Comparison of ENCODE assay signal across 8 cellular contexts in genomic region chr4:128782076-128782715, GRCh38. TPM values are rescaled to one million over a fixed set of nuclear protein-coding genes. Genes with fewer than 3 reads are reported as not detected.
DNase-seq lines count a peak whose midpoint lies in the region; FAIRE-seq and TF ChIP-seq lines count a peak whose summit lies in the region.

No MANE protein-coding gene starts in this region.

- no peaks in the 10 kb centered on the region for H3F3A ChIP-seq in DOHH2 (ENCODE audit: control insufficient read depth, insufficient read depth)

- H3K4me2 ChIP-seq in DOHH2 (ENCODE audit: low read length) = no peak overlapping the region

- peak; percentile 36 for TF ChIP-seq CTCF in DOHH2 (IDR thresholded peaks at IDR 0.05; ENCODE audit: low read depth, low read length, poor library complexity, severe bottlenecking)
- TF ChIP-seq CTCF in HFFc6 (IDR thresholded peaks at IDR 0.05) = 0 out of 2 replicates have a peak, but pooled peaks have one; percentile 10
- no peak for TF ChIP-seq CTCF in glutamatergic neuron (IDR thresholded peaks at IDR 0.05; ENCODE audit: partially characterized antibody, unreplicated experiment)

- no peaks in the 10 kb centered on the region for H3K27me3 ChIP-seq in DOHH2 (ENCODE audit: control insufficient read depth, low read length)

- H3K4me3 ChIP-seq in DOHH2 (ENCODE audit: low read length) = no peak overlapping the region

- no peaks in the 10 kb centered on the region for H4K20me1 ChIP-seq in DOHH2 (ENCODE audit: control insufficient read depth, insufficient read depth, low read depth, low read length)

- H3K27me3 Mint-ChIP-seq in HFFc6 (ENCODE audit: insufficient read depth) (no peaks in the 10 kb centered on the region; the same call in 1 of the 2 replicates), glutamatergic neuron (ENCODE audit: unreplicated experiment) (no peaks in the 10 kb centered on the region)

- no peaks in the 10 kb centered on the region for H3K9me3 ChIP-seq in DOHH2 (ENCODE audit: control insufficient read depth, insufficient read depth, low read length)

- no peak for FAIRE-seq in GM12892 (lab: Jason Lieb, UNC)

- no peaks in the 10 kb centered on the region for H3K9me2 ChIP-seq in DOHH2 (replicated peaks; ENCODE audit: control insufficient read depth, low read length)

- H3K9me3 Mint-ChIP-seq in HFFc6 (no peaks in the 10 kb centered on the region), glutamatergic neuron (ENCODE audit: unreplicated experiment) (no peaks in the 10 kb centered on the region)

- no peaks in the 10 kb centered on the region for H3K79me2 ChIP-seq in DOHH2 (ENCODE audit: control insufficient read depth, low read length)

- H3K4me3 Mint-ChIP-seq in HFFc6 (no peak overlapping the region), glutamatergic neuron (ENCODE audit: unreplicated experiment) (no peak overlapping the region)

- TF ChIP-seq POLR2A in GM12892 (IDR thresholded peaks at IDR 0.05; ENCODE audit: low read depth, low read length) = no peak

- H3K4me1 ChIP-seq in DOHH2 (ENCODE audit: control insufficient read depth, low read length) = no peaks in the 10 kb centered on the region

- H3K36me3 Mint-ChIP-seq in HFFc6 (ENCODE audit: low read depth) = no peaks in the 10 kb centered on the region
- H3K36me3 Mint-ChIP-seq in glutamatergic neuron (ENCODE audit: unreplicated experiment) = no peaks in the 10 kb centered on the region

- H3K27ac ChIP-seq in DOHH2 (ENCODE audit: low read depth, low read length) = no peak overlapping the region

- H3K36me3 ChIP-seq in DOHH2 (ENCODE audit: control insufficient read depth, low read length) = no peaks in the 10 kb centered on the region

- peaks cover 22% of the 10 kb centered on the region for H3K4me1 Mint-ChIP-seq in HFFc6 (ENCODE audit: low read depth)
- no peaks in the 10 kb centered on the region for H3K4me1 Mint-ChIP-seq in glutamatergic neuron (ENCODE audit: low read depth, unreplicated experiment)

- DNase-seq in HFFc6 = peak; percentile 29
- DNase-seq in activated CD4-positive, alpha-beta T cell treated with anti-CD3 and anti-CD28 coated beads, Interleukin-2, amount 50 U/mL, for 1 hour = peak; percentile 62
- peak; percentile 8 for DNase-seq in germinal center (ENCODE audit: low spot score)
- peak; percentile 35 to 57 for DNase-seq in stimulated activated CD4-positive, alpha-beta T cell treated with anti-CD3 and anti-CD28 coated beads, Interleukin-2, amount 100 ng/mL, for 24 hours
- DNase-seq in NCI-H1048 (lab: John Stamatoyannopoulos, UW) = no peak
- DNase-seq in glutamatergic neuron = no peak
- DNase-seq in GM12892 (ENCODE audit: insufficient read length) = no peak

- peak overlapping the region; percentile 1; the same call in 1 of the 2 replicates for H3K27ac Mint-ChIP-seq in HFFc6
- no peak overlapping the region for H3K27ac Mint-ChIP-seq in glutamatergic neuron (ENCODE audit: unreplicated experiment)

RNA-seq across cellular contexts. Expression of gene JADE1, which starts 27.3 kb away (rescaled TPM):
- 10 to 100 TPM; 23.2 to 32.4 (median 26.6) TPM for total RNA-seq in HFFc6 (2021; fragmentation: NEBNext Ultra II Directional; extraction: Animal tissue kit (Norgen Biotek cat#: 25700))
- 9.1 TPM for total RNA-seq in glutamatergic neuron (ENCODE audit: unreplicated experiment)
- 10.5 TPM for polyA plus RNA-seq in GM12892 (2012; ENCODE audit: missing spikeins)

Comparison
In these comparisons a context has a peak if more than half of its experiments do, and no peak if none do; other contexts are left out.
1. DNase-seq: peak in HFFc6 (single experiment), activated CD4-positive, alpha-beta T cell treated with anti-CD3 and anti-CD28 coated beads, Interleukin-2, amount 50 U/mL, for 1 hour (single experiment), germinal center (single experiment) and stimulated activated CD4-positive, alpha-beta T cell treated with anti-CD3 and anti-CD28 coated beads, Interleukin-2, amount 100 ng/mL, for 24 hours (2 of 2); none in NCI-H1048 (single experiment), glutamatergic neuron (single experiment) and GM12892 (single experiment).